Comparison of ENCODE assay signal across 1 cellular context in the genomic region with DNA sequence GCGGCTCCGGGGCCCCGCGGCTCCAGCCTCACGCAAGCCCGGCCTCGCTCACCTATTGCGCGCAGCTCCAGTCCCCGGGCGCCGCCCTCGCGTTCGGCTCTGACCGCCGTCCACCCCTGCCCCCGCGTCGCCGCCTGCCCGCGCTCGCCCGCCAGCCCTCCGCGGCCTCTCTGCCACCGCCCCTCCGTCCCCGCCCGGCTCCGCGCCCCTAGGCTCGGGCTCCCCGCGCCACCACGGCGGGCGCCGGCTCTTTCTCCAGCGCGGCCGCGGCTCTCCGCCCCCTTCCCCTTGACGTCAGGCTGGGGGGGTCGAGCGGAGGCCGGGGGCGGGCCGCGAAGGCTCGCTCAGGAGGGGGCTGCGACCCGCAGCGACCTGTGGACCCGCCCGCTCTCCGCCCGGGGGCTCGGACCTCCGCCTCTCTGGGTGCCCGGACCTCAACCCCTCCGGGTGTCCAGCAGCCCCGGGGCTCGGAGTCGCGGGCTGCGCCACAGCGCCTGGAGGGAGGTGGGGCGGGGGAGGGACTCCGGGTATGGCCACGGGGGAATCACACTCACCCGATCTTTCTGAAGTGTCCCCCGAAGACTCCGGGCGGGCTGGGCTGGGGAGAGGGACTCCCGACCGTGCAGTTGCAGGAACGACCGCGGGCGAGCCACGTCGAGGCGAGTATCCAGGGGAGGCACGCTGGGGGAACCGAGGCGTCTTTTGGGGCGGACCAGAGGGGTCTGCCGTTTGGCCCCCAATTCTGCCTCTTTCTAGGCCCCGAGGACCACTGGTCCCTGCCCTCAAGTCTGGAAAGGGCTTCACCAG.
TF ChIP-seq lines count a peak whose summit lies in the region.

SEMA4C (minus strand) TSS at position 257 of the 807 bp plus-strand sequence. CDS start 2,194 bp downstream, outside the sequence.

TF ChIP-seq in HepG2, 621 proteins besides CTCF, POLR2A, EP300 and RAD21 (continued from another document and continues in another):
- no peak; the same call in 1 of the 2 replicates for TF ChIP-seq YEATS2 (CRISPR knock-in tag; IDR thresholded peaks at IDR 0.05; ENCODE audit: borderline replicate concordance)
- TF ChIP-seq ZEB1 (IDR thresholded peaks at IDR 0.05; ENCODE audit: insufficient replicate concordance, low read depth) = no peak
- no peak for TF ChIP-seq NBN (conservative IDR thresholded peaks at IDR 0.05)
- TF ChIP-seq CHCHD3 (CRISPR knock-in tag; IDR thresholded peaks at IDR 0.05) = no peak
- no peak for TF ChIP-seq ZSCAN9 (CRISPR knock-in tag; IDR thresholded peaks at IDR 0.05; ENCODE audit: borderline replicate concordance)
- TF ChIP-seq, protein P1, sequence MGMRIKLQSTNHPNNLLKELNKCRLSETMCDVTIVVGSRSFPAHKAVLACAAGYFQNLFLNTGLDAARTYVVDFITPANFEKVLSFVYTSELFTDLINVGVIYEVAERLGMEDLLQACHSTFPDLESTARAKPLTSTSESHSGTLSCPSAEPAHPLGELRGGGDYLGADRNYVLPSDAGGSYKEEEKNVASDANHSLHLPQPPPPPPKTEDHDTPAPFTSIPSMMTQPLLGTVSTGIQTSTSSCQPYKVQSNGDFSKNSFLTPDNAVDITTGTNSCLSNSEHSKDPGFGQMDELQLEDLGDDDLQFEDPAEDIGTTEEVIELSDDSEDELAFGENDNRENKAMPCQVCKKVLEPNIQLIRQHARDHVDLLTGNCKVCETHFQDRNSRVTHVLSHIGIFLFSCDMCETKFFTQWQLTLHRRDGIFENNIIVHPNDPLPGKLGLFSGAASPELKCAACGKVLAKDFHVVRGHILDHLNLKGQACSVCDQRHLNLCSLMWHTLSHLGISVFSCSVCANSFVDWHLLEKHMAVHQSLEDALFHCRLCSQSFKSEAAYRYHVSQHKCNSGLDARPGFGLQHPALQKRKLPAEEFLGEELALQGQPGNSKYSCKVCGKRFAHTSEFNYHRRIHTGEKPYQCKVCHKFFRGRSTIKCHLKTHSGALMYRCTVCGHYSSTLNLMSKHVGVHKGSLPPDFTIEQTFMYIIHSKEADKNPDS (CRISPR knock-in tag; IDR thresholded peaks at IDR 0.05) = no peak
- TF ChIP-seq, protein P2, sequence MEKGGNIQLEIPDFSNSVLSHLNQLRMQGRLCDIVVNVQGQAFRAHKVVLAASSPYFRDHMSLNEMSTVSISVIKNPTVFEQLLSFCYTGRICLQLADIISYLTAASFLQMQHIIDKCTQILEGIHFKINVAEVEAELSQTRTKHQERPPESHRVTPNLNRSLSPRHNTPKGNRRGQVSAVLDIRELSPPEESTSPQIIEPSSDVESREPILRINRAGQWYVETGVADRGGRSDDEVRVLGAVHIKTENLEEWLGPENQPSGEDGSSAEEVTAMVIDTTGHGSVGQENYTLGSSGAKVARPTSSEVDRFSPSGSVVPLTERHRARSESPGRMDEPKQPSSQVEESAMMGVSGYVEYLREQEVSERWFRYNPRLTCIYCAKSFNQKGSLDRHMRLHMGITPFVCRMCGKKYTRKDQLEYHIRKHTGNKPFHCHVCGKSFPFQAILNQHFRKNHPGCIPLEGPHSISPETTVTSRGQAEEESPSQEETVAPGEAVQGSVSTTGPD (CRISPR knock-in tag; IDR thresholded peaks at IDR 0.05) = no peak
- TF ChIP-seq, protein P3, sequence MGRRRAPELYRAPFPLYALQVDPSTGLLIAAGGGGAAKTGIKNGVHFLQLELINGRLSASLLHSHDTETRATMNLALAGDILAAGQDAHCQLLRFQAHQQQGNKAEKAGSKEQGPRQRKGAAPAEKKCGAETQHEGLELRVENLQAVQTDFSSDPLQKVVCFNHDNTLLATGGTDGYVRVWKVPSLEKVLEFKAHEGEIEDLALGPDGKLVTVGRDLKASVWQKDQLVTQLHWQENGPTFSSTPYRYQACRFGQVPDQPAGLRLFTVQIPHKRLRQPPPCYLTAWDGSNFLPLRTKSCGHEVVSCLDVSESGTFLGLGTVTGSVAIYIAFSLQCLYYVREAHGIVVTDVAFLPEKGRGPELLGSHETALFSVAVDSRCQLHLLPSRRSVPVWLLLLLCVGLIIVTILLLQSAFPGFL (CRISPR knock-in tag; IDR thresholded peaks at IDR 0.05) = no peak
- 0 out of 2 replicates have a peak, but pooled peaks have one; percentile 14 for TF ChIP-seq ZNF703 (CRISPR knock-in tag; IDR thresholded peaks at IDR 0.05; ENCODE audit: borderline replicate concordance)
- peak; percentile 43; the same call in 1 of the 2 replicates for TF ChIP-seq SALL1 (CRISPR knock-in tag; IDR thresholded peaks at IDR 0.05)
- peak; percentile 51; the same call in 1 of the 2 replicates for TF ChIP-seq KDM2A (CRISPR knock-in tag; IDR thresholded peaks at IDR 0.05; ENCODE audit: borderline replicate concordance, low read depth)
- peak; percentile 5; the same call in 1 of the 2 replicates for TF ChIP-seq ZNF232 (CRISPR knock-in tag; IDR thresholded peaks at IDR 0.05; ENCODE audit: borderline replicate concordance)
- peak; percentile 60 for TF ChIP-seq SP5 (CRISPR knock-in tag; IDR thresholded peaks at IDR 0.05; ENCODE audit: borderline replicate concordance, low read depth)
- TF ChIP-seq, protein P4, sequence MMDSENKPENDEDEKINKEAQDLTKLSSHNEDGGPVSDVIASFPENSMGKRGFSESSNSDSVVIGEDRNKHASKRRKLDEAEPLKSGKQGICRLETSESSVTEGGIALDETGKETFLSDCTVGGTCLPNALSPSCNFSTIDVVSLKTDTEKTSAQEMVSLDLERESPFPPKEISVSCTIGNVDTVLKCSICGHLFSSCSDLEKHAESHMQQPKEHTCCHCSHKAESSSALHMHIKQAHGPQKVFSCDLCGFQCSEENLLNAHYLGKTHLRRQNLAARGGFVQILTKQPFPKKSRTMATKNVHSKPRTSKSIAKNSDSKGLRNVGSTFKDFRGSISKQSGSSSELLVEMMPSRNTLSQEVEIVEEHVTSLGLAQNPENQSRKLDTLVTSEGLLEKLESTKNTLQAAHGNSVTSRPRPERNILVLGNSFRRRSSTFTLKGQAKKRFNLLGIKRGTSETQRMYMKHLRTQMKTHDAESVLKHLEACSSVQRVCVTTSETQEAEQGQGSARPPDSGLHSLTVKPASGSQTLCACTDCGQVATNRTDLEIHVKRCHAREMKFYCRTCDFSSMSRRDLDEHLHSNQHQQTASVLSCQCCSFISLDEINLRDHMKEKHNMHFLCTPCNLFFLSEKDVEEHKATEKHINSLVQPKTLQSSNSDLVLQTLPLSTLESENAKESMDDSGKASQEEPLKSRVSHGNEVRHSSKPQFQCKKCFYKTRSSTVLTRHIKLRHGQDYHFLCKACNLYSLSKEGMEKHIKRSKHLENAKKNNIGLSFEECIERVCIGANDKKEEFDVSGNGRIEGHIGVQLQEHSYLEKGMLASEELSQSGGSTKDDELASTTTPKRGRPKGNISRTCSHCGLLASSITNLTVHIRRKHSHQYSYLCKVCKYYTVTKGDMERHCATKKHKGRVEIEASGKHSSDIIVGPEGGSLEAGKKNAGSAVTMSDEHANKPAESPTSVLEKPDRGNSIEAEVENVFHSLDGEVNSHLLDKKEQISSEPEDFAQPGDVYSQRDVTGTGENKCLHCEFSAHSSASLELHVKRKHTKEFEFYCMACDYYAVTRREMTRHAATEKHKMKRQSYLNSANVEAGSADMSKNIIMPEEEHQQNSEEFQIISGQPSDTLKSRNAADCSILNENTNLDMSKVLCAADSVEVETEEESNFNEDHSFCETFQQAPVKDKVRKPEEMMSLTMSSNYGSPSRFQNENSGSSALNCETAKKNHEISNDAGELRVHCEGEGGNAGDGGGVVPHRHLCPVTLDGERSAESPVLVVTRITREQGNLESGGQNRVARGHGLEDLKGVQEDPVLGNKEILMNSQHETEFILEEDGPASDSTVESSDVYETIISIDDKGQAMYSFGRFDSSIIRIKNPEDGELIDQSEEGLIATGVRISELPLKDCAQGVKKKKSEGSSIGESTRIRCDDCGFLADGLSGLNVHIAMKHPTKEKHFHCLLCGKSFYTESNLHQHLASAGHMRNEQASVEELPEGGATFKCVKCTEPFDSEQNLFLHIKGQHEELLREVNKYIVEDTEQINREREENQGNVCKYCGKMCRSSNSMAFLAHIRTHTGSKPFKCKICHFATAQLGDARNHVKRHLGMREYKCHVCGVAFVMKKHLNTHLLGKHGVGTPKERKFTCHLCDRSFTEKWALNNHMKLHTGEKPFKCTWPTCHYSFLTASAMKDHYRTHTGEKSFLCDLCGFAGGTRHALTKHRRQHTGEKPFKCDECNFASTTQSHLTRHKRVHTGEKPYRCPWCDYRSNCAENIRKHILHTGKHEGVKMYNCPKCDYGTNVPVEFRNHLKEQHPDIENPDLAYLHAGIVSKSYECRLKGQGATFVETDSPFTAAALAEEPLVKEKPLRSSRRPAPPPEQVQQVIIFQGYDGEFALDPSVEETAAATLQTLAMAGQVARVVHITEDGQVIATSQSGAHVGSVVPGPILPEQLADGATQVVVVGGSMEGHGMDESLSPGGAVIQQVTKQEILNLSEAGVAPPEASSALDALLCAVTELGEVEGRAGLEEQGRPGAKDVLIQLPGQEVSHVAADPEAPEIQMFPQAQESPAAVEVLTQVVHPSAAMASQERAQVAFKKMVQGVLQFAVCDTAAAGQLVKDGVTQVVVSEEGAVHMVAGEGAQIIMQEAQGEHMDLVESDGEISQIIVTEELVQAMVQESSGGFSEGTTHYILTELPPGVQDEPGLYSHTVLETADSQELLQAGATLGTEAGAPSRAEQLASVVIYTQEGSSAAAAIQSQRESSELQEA (CRISPR knock-in tag; IDR thresholded peaks at IDR 0.05; ENCODE audit: not compliant biosample characterization) = no peak
- TF ChIP-seq ZNF274 (CRISPR knock-in tag; IDR thresholded peaks at IDR 0.05) = no peak
- no peak for TF ChIP-seq SMAD3 (CRISPR knock-in tag; IDR thresholded peaks at IDR 0.05)
- no peak for TF ChIP-seq ZNF660 (CRISPR knock-in tag; IDR thresholded peaks at IDR 0.05; ENCODE audit: borderline replicate concordance, low read depth)
- TF ChIP-seq, protein P5, sequence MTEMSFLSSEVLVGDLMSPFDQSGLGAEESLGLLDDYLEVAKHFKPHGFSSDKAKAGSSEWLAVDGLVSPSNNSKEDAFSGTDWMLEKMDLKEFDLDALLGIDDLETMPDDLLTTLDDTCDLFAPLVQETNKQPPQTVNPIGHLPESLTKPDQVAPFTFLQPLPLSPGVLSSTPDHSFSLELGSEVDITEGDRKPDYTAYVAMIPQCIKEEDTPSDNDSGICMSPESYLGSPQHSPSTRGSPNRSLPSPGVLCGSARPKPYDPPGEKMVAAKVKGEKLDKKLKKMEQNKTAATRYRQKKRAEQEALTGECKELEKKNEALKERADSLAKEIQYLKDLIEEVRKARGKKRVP (CRISPR knock-in tag; IDR thresholded peaks at IDR 0.05) = no peak; a peak in 1 of 4 replicates
- TF ChIP-seq ZNF749 (CRISPR knock-in tag; IDR thresholded peaks at IDR 0.05; ENCODE audit: borderline replicate concordance) = no peak
- TF ChIP-seq, protein P6, sequence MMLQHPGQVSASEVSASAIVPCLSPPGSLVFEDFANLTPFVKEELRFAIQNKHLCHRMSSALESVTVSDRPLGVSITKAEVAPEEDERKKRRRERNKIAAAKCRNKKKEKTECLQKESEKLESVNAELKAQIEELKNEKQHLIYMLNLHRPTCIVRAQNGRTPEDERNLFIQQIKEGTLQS (CRISPR knock-in tag; IDR thresholded peaks at IDR 0.05) = no peak
- TF ChIP-seq CREB1 (IDR thresholded peaks at IDR 0.05) = peak; percentile 6; the same call in 1 of the 2 replicates
- no peak for TF ChIP-seq CREB1 (CRISPR knock-in tag; IDR thresholded peaks at IDR 0.05)
- no peak for TF ChIP-seq HHEX (CRISPR knock-in tag; IDR thresholded peaks at IDR 0.05)
- no peak for TF ChIP-seq HOXD1 (CRISPR knock-in tag; IDR thresholded peaks at IDR 0.05)
- TF ChIP-seq, protein P7, sequence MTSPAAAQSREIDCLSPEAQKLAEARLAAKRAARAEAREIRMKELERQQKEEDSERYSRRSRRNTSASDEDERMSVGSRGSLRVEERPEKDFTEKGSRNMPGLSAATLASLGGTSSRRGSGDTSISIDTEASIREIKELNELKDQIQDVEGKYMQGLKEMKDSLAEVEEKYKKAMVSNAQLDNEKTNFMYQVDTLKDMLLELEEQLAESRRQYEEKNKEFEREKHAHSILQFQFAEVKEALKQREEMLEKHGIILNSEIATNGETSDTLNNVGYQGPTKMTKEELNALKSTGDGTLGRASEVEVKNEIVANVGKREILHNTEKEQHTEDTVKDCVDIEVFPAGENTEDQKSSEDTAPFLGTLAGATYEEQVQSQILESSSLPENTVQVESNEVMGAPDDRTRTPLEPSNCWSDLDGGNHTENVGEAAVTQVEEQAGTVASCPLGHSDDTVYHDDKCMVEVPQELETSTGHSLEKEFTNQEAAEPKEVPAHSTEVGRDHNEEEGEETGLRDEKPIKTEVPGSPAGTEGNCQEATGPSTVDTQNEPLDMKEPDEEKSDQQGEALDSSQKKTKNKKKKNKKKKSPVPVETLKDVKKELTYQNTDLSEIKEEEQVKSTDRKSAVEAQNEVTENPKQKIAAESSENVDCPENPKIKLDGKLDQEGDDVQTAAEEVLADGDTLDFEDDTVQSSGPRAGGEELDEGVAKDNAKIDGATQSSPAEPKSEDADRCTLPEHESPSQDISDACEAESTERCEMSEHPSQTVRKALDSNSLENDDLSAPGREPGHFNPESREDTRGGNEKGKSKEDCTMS (CRISPR knock-in tag; conservative IDR thresholded peaks at IDR 0.05) = no peak
- 0 out of 2 replicates have a peak, but pooled peaks have one; percentile 59 for TF ChIP-seq ZZZ3 (CRISPR knock-in tag; IDR thresholded peaks at IDR 0.05; ENCODE audit: borderline replicate concordance)
